ENCODE assay signal across 8 cellular contexts in genomic region chr5:128674837-128675446, GRCh38.
A peak's percentile ranks its signal among the peaks of the same experiment; 100 is the strongest.
DNase-seq lines count a peak whose midpoint lies in the region; ATAC-seq and TF ChIP-seq lines count a peak whose summit lies in the region.

No MANE protein-coding gene starts in this region.

- H3K4me2 ChIP-seq in hepatocyte: no peak overlapping the region

- 59% methylated on average over 3 of the region's 3 CpGs for WGBS in hepatocyte (ENCODE audit: low lambda C conversion rate, missing lambda C conversion rate)
- WGBS in stomach, 5 donors: 38 to 58% (median 50%) methylated on average over 3 of the region's 3 CpGs

- H3K27me3 ChIP-seq in hepatocyte (no peaks in the 10 kb centered on the region), stomach (no peaks in the 10 kb centered on the region)

- no peaks in the 10 kb centered on the region for H3K4me1 ChIP-seq in hepatocyte (ENCODE audit: insufficient read depth)
- H3K4me1 ChIP-seq in stomach: no peaks in the 10 kb centered on the region

- DNase-seq in CD1c-positive myeloid dendritic cell (ENCODE audit: extremely low spot score) (peak; percentile 45), NCI-H1694 (lab: John Stamatoyannopoulos, UW) (peak; percentile 15), hepatocyte (ENCODE audit: low spot score) (peak; percentile 55), stomach (peak; percentile 35)
- DNase-seq in activated T-cell treated with anti-CD3 and anti-CD28 coated beads, Interleukin-2, amount 50 U/mL, for 48 hours: peak; percentile 53 to 55

- no peak for TF ChIP-seq POLR2A in stomach (IDR thresholded peaks at IDR 0.05)

- H3K27ac ChIP-seq in hepatocyte: no peak overlapping the region
- no peak overlapping the region for H3K27ac ChIP-seq in stomach

- H3K4me3 ChIP-seq in hepatocyte (no peak overlapping the region), stomach (no peak overlapping the region)

- intact Hi-C loops in stomach (cut with DNase I; ENCODE audit: low total_unique reads): no loop called here

- ATAC-seq in GM18519 (IDR thresholded peaks at IDR 0.05; ENCODE audit: low FRiP score, unreplicated experiment) (peak; percentile 98), HG02884 (IDR thresholded peaks at IDR 0.05; ENCODE audit: unreplicated experiment) (peak; percentile 74), esophagus mucosa (no peak)

- H2AFZ ChIP-seq in hepatocyte: no peak overlapping the region

- H3K9me2 ChIP-seq in hepatocyte (replicated peaks; ENCODE audit: insufficient read depth): no peaks in the 10 kb centered on the region

- TF ChIP-seq EP300 in stomach (IDR thresholded peaks at IDR 0.05): no peak

- H3K36me3 ChIP-seq in hepatocyte (replicated peaks; ENCODE audit: insufficient read depth, low read depth): no peaks in the 10 kb centered on the region
- H3K36me3 ChIP-seq in stomach: no peaks in the 10 kb centered on the region

- H3K9me3 ChIP-seq in hepatocyte (ENCODE audit: low read depth) (no peaks in the 10 kb centered on the region), stomach (no peaks in the 10 kb centered on the region)

- peak; percentile 54 for TF ChIP-seq CTCF in hepatocyte (IDR thresholded peaks at IDR 0.05; ENCODE audit: poor library complexity)
- peak in 4 of 7 experiments; percentile 9 to 37 (median 16) for TF ChIP-seq CTCF in stomach (IDR thresholded peaks at IDR 0.05)

- H3K79me2 ChIP-seq in hepatocyte: no peaks in the 10 kb centered on the region

- no peaks in the 10 kb centered on the region for H4K20me1 ChIP-seq in hepatocyte (ENCODE audit: insufficient read depth, poor library complexity, severe bottlenecking)
